ENCODE assay signal across 8 cellular contexts in genomic region chr1:226637147-226637935, GRCh38.
DNase-seq lines count a peak whose midpoint lies in the region; ATAC-seq, FAIRE-seq and TF ChIP-seq lines count a peak whose summit lies in the region.

No MANE protein-coding gene starts in this region.

- H3K27ac ChIP-seq in testis, result peak overlapping the region; percentile 75 to 85

- H3K9me3 Mint-ChIP-seq in activated CD4-positive, alpha-beta memory T cell treated with anti-CD3 and anti-CD28 coated beads for 36 hours, result no peaks in the 10 kb centered on the region
- H3K9me3 Mint-ChIP-seq in activated CD4-positive, alpha-beta memory T cell treated with anti-CD3 and anti-CD28 coated beads, Interleukin-2, amount 10 ng/mL, durations not matched to agents 7 days and 5 days, result no peaks in the 10 kb centered on the region

- H3K27me3 ChIP-seq in bronchial epithelial cell (ENCODE audit: control insufficient read depth, insufficient read depth, low read length) (no peaks in the 10 kb centered on the region), kidney epithelial cell (ENCODE audit: control insufficient read depth, insufficient read depth, low read length) (no peaks in the 10 kb centered on the region), testis (no peaks in the 10 kb centered on the region)

- H3K27me3 Mint-ChIP-seq in activated CD4-positive, alpha-beta memory T cell treated with anti-CD3 and anti-CD28 coated beads for 36 hours, result no peaks in the 10 kb centered on the region
- no peaks in the 10 kb centered on the region for H3K27me3 Mint-ChIP-seq in activated CD4-positive, alpha-beta memory T cell treated with anti-CD3 and anti-CD28 coated beads, Interleukin-2, amount 10 ng/mL, durations not matched to agents 7 days and 5 days

- ATAC-seq in HG02938 (IDR thresholded peaks at IDR 0.05; ENCODE audit: unreplicated experiment) (no peak), GM19328 (IDR thresholded peaks at IDR 0.05; ENCODE audit: unreplicated experiment) (no peak)

- peaks cover 34% of the 10 kb centered on the region for H3K36me3 Mint-ChIP-seq in activated CD4-positive, alpha-beta memory T cell treated with anti-CD3 and anti-CD28 coated beads for 36 hours
- H3K36me3 Mint-ChIP-seq in activated CD4-positive, alpha-beta memory T cell treated with anti-CD3 and anti-CD28 coated beads, Interleukin-2, amount 10 ng/mL, durations not matched to agents 7 days and 5 days (ENCODE audit: low read depth), result peaks cover 44% of the 10 kb centered on the region

- H3K9me3 ChIP-seq in testis, result no peaks in the 10 kb centered on the region

- no peak overlapping the region for H3K4me3 Mint-ChIP-seq in activated CD4-positive, alpha-beta memory T cell treated with anti-CD3 and anti-CD28 coated beads for 36 hours
- no peak overlapping the region for H3K4me3 Mint-ChIP-seq in activated CD4-positive, alpha-beta memory T cell treated with anti-CD3 and anti-CD28 coated beads, Interleukin-2, amount 10 ng/mL, durations not matched to agents 7 days and 5 days

- no peak for FAIRE-seq in bronchial epithelial cell (lab: Jason Lieb, UNC)

- CTCF ChIA-PET in activated CD4-positive, alpha-beta memory T cell treated with anti-CD3 and anti-CD28 coated beads for 36 hours (lab: Charles Lee), result interaction anchor here (0.6 to 3.0 kb wide), 4 partner anchors 9 to 50 kb away, joined by 3 to 12 read pairs (median 8); no protein-coding TSS in a partner anchor
- CTCF ChIA-PET in activated CD4-positive, alpha-beta memory T cell treated with anti-CD3 and anti-CD28 coated beads, Interleukin-2, amount 10 ng/mL, durations not matched to agents 7 days and 5 days (lab: Charles Lee), result interaction anchor here (1.6 to 4.6 kb wide), 2 partner anchors 50 to 190 kb away, joined by 5 to 77 read pairs; no protein-coding TSS in a partner anchor

- no peak for TF ChIP-seq POLR2A in testis (IDR thresholded peaks at IDR 0.05)

- peaks cover 1% of the 10 kb centered on the region for H3K36me3 ChIP-seq in bronchial epithelial cell (ENCODE audit: control insufficient read depth, insufficient read depth, low read length)
- H3K36me3 ChIP-seq in kidney epithelial cell (ENCODE audit: control insufficient read depth, insufficient read depth, low read length), result no peaks in the 10 kb centered on the region
- H3K36me3 ChIP-seq in testis (ENCODE audit: low read depth, missing control alignments), result no peaks in the 10 kb centered on the region

- H3K27ac Mint-ChIP-seq in activated CD4-positive, alpha-beta memory T cell treated with anti-CD3 and anti-CD28 coated beads for 36 hours, result no peak overlapping the region
- H3K27ac Mint-ChIP-seq in activated CD4-positive, alpha-beta memory T cell treated with anti-CD3 and anti-CD28 coated beads, Interleukin-2, amount 10 ng/mL, durations not matched to agents 7 days and 5 days, result no peak overlapping the region

- WGBS in testis, 2 donors, result 61 to 70% methylated on average over 20 to 29 of the region's 29 CpGs

- intact Hi-C loops in activated CD4-positive, alpha-beta memory T cell treated with anti-CD3 and anti-CD28 coated beads for 36 hours (cut with micrococcal nuclease), result no loop called here
- intact Hi-C loops in testis (cut with DNase I; ENCODE audit: low total_unique reads), result loop anchor here (5.0 kb wide), 1 partner anchor 190 kb away; no protein-coding TSS in a partner anchor

- TF ChIP-seq CTCF in bronchial epithelial cell (IDR thresholded peaks at IDR 0.05; ENCODE audit: insufficient read depth, low read length, severe bottlenecking), result peak; percentile 37
- TF ChIP-seq CTCF in kidney epithelial cell (IDR thresholded peaks at IDR 0.05; ENCODE audit: insufficient read depth, low read length, poor library complexity, severe bottlenecking), result peak; percentile 34
- peak; percentile 20 to 47 (median 43) for TF ChIP-seq CTCF in testis (IDR thresholded peaks at IDR 0.05)

- peak; percentile 9 for DNase-seq in activated CD4-positive, alpha-beta memory T cell treated with anti-CD3 and anti-CD28 coated beads for 36 hours
- no peak for DNase-seq in activated CD4-positive, alpha-beta memory T cell treated with anti-CD3 and anti-CD28 coated beads, Interleukin-2, amount 10 ng/mL, durations not matched to agents 7 days and 5 days
- DNase-seq in bronchial epithelial cell (ENCODE audit: low read depth), result no peak
- no peak for DNase-seq in kidney epithelial cell (ENCODE audit: low read depth)
- DNase-seq in testis, result peak; percentile 78
- DNase-seq in hypothalamus (lab: John Stamatoyannopoulos, UW), result no peak

- POLR2A ChIA-PET in activated CD4-positive, alpha-beta memory T cell treated with anti-CD3 and anti-CD28 coated beads for 36 hours (lab: Charles Lee), result no interaction called here
- POLR2A ChIA-PET in activated CD4-positive, alpha-beta memory T cell treated with anti-CD3 and anti-CD28 coated beads, Interleukin-2, amount 10 ng/mL, durations not matched to agents 7 days and 5 days (lab: Charles Lee), result interaction anchor here (5.3 kb wide), 1 partner anchor 191 kb away, joined by 19 read pairs; no protein-coding TSS in a partner anchor

- H3K4me1 ChIP-seq in testis, result peaks cover 38% of the 10 kb centered on the region

- H3K4me1 Mint-ChIP-seq in activated CD4-positive, alpha-beta memory T cell treated with anti-CD3 and anti-CD28 coated beads for 36 hours (ENCODE audit: low read depth), result peaks cover 58% of the 10 kb centered on the region
- peaks cover 38% of the 10 kb centered on the region for H3K4me1 Mint-ChIP-seq in activated CD4-positive, alpha-beta memory T cell treated with anti-CD3 and anti-CD28 coated beads, Interleukin-2, amount 10 ng/mL, durations not matched to agents 7 days and 5 days

- no peak overlapping the region for H3K4me3 ChIP-seq in bronchial epithelial cell (ENCODE audit: low read depth, low read length)
- H3K4me3 ChIP-seq in kidney epithelial cell (ENCODE audit: low read depth, low read length), result no peak overlapping the region
- no peak overlapping the region for H3K4me3 ChIP-seq in testis

Comparison
In these comparisons a context has a peak if more than half of its experiments do, and no peak if none do; other contexts are left out.
1. DNase-seq: peak in activated CD4-positive, alpha-beta memory T cell treated with anti-CD3 and anti-CD28 coated beads for 36 hours (single experiment) and testis (single experiment); none in activated CD4-positive, alpha-beta memory T cell treated with anti-CD3 and anti-CD28 coated beads, Interleukin-2, amount 10 ng/mL, durations not matched to agents 7 days and 5 days (single experiment), bronchial epithelial cell (single experiment), kidney epithelial cell (single experiment) and hypothalamus (0 of 51).
2. Peak in every context shown above with its lines, with median percentiles within 50 percentile points of each other: CTCF ChIP-seq.